Comparison of ENCODE assay signal across 8 cellular contexts in the genomic region with DNA sequence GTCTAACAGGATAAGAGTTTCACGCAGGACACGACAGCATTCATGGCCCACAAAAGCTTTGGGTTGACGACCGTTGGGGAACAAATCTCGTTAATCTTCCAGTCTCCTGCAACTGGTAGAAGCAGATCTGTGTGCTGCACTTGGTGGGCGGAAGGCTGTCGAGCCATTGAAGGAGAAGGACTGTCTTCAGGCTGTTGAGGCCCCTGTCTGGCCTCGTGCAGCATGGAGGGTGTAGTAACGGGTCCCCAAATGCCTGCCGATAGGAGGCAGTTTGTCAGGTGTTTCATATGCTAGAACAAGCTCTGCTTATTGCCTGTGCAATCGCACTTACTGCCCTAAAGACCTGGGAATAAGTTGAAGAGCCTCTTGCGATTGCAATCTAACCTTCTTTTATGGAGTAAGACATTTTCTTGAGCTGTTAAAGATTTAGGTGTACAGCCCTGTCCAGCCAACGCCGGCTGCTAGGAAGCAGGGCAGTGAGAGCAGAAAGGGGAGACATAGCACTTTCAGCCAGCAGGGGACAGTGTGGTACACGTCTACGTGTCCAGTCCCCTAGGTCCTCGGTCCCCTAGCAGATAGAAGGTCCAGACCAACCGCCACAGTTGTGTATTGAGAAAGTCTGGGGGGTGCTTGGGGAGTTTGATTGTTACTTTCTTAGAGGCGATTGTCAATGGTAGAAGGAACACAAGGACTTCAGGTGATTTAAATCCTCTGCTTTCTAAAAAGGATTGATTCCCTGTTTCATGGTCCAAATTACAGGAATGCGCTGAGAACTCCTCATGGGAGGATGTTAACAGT.
DNase-seq lines count a peak whose midpoint lies in the region; ATAC-seq and TF ChIP-seq lines count a peak whose summit lies in the region.
"Had no signal": no experiment of that assay in that cellular context is flagged by ENCODE, and none has a peak within 500 bp of the region (broad histone marks: within the 10 kb centered on the region; RNA-seq: fewer than 3 reads in every experiment).

No MANE protein-coding gene starts in this region.

- TF ChIP-seq RAD21 in Ishikawa (IDR thresholded peaks at IDR 0.05; ENCODE audit: low read depth): peak; percentile 91

- H3K9ac ChIP-seq in SU-DHL-6 (ENCODE audit: low read length): no peak overlapping the region

- no peaks in the 10 kb centered on the region for H4K20me1 ChIP-seq in SU-DHL-6 (ENCODE audit: low read depth, low read length)

- peak; percentile 74 for DNase-seq in ELR (ENCODE audit: low read depth)
- peak; percentile 31 for DNase-seq in fibroblast of gingiva (ENCODE audit: low read depth)
- no peak for DNase-seq in D341Med (ENCODE audit: low spot score)
- DNase-seq: naive B cell had no signal

- H3K9me3 ChIP-seq in SU-DHL-6 (ENCODE audit: insufficient read depth, low read length): no peaks in the 10 kb centered on the region
- no peaks in the 10 kb centered on the region for H3K9me3 ChIP-seq in neutrophil

- no peak overlapping the region for H2AFZ ChIP-seq in SU-DHL-6 (ENCODE audit: low read depth, low read length, severe bottlenecking)

- no peak for TF ChIP-seq EP300 in Ishikawa (IDR thresholded peaks at IDR 0.05; ENCODE audit: borderline replicate concordance)

- H3K36me3 ChIP-seq in SU-DHL-6 (ENCODE audit: low read length): no peaks in the 10 kb centered on the region
- no peaks in the 10 kb centered on the region for H3K36me3 ChIP-seq in neutrophil

- no peaks in the 10 kb centered on the region for H3K4me1 ChIP-seq in neutrophil (ENCODE audit: control insufficient read depth in 1 of 2, insufficient read depth in 1 of 2, low read depth in 1 of 2, low read length in 1 of 2)

- H3K9me2 ChIP-seq in SU-DHL-6 (replicated peaks; ENCODE audit: insufficient read depth, low read length): no peaks in the 10 kb centered on the region

- H3K27ac ChIP-seq in SU-DHL-6 (ENCODE audit: low read depth, low read length) (no peak overlapping the region), neutrophil (no peak overlapping the region)

- H3K4me3 ChIP-seq in SU-DHL-6 (ENCODE audit: insufficient read depth, low read length, poor library complexity, severe bottlenecking) (no peak overlapping the region), neutrophil (ENCODE audit: low read depth in 1 of 2, low read length in 1 of 2) (no peak overlapping the region)

- no peaks in the 10 kb centered on the region for H3K79me2 ChIP-seq in SU-DHL-6 (ENCODE audit: insufficient read depth, low read length)

- H3K27me3 ChIP-seq in SU-DHL-6 (ENCODE audit: low read length): no peaks in the 10 kb centered on the region
- H3K27me3 ChIP-seq in neutrophil: peaks cover 28% of the 10 kb centered on the region

- H3K4me2 ChIP-seq in SU-DHL-6 (ENCODE audit: low read depth, low read length, poor library complexity, severe bottlenecking): no peak overlapping the region

- no peak for ATAC-seq in GM19324 (IDR thresholded peaks at IDR 0.05; ENCODE audit: low FRiP score, unreplicated experiment)

- TF ChIP-seq CTCF in SU-DHL-6 (IDR thresholded peaks at IDR 0.05; ENCODE audit: insufficient read depth, low read length, poor library complexity, severe bottlenecking): peak; percentile 49
- TF ChIP-seq CTCF in neutrophil (IDR thresholded peaks at IDR 0.05): peak; percentile 41

- H3F3A ChIP-seq in SU-DHL-6 (ENCODE audit: insufficient read depth): no peaks in the 10 kb centered on the region

TF ChIP-seq in Ishikawa, 13 proteins besides CTCF, POLR2A, EP300 and RAD21:
- TF ChIP-seq YY1 (IDR thresholded peaks at IDR 0.05; ENCODE audit: low read depth): no peak
